Comparison of ENCODE assay signal across 8 cellular contexts in the genomic region with DNA sequence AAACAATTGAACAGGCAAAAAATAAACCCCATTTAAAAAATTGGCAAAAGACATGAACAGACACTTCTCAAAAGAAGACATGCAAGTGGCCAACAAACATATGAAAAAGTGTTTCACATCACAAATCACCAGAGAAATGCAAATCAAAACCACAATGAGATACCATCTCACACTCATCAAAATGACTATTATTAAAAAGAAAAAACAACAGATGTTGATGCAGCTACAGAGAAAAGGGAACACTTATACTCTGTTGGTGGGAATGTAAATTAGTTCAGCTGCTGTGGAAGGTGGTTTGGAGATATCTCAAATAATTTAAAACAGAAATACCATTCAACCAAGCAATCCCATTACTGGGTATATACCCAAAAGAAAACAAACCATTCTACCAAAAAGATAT.
DNase-seq lines count a peak whose midpoint lies in the region; ATAC-seq and FAIRE-seq lines count a peak whose summit lies in the region.
"Not testable (repeated sequence)": the region's sequence is repeated elsewhere in the genome, so short reads cannot be mapped to it uniquely, and the experiment has no call there.

No MANE protein-coding gene starts in this region.

- peaks cover 23% of the 10 kb centered on the region for H3K4me1 ChIP-seq in BLaER1

- FAIRE-seq in GM19239 (lab: Jason Lieb, UNC) = peak; percentile 88

- H3K36me3 ChIP-seq in BLaER1 = not testable (repeated sequence)

- H3K4me2 ChIP-seq in BLaER1 = peak overlapping the region; percentile 40; the same call in 1 of the 2 replicates

- not testable (repeated sequence) for H3K9ac ChIP-seq in BLaER1

- not testable (repeated sequence) for DNase-seq in GM19239 (ENCODE audit: insufficient read length, low spot score)
- DNase-seq in NCI-H526 (lab: John Stamatoyannopoulos, UW) = peak; percentile 11 to 35

- H3K27ac ChIP-seq in BLaER1 = not testable (repeated sequence)

- ATAC-seq in GM18511 (IDR thresholded peaks at IDR 0.05; ENCODE audit: unreplicated experiment) (peak; percentile 46), GM21515 (IDR thresholded peaks at IDR 0.05; ENCODE audit: unreplicated experiment) (peak; percentile 48), HG02610 (IDR thresholded peaks at IDR 0.05; ENCODE audit: unreplicated experiment) (peak; percentile 40), HG02943 (IDR thresholded peaks at IDR 0.05; ENCODE audit: low read depth, unreplicated experiment) (peak; percentile 46), HG03354 (IDR thresholded peaks at IDR 0.05; ENCODE audit: poor library complexity, severe bottlenecking, unreplicated experiment) (peak; percentile 50)

- H3K4me3 ChIP-seq in BLaER1 = not testable (repeated sequence)

- H3K27me3 ChIP-seq in BLaER1 = not testable (repeated sequence)

- H3K9me3 ChIP-seq in BLaER1 = not testable (repeated sequence)

- H4K20me1 ChIP-seq in BLaER1 = not testable (repeated sequence)
